ENCODE assay signal across 8 cellular contexts in genomic region chr16:66719246-66719645, GRCh38.
"Had no signal": no experiment of that assay in that cellular context is flagged by ENCODE, and none has a peak within 500 bp of the region (broad histone marks: within the 10 kb centered on the region; RNA-seq: fewer than 3 reads in every experiment).

No MANE protein-coding gene starts in this region.

- H3K4me3 Mint-ChIP-seq: GM23338, H9, IgD-negative memory B cell had no signal

- H2AFZ ChIP-seq: GM23338 had no signal

- H3K4me3 ChIP-seq: GM23338 had no signal

- DNase-seq: H9, HCEC 1CT, KBM-7 had no signal

- H3K27ac Mint-ChIP-seq: GM23338, IgD-negative memory B cell had no signal

- H3K9ac ChIP-seq: KMS-11 had no signal

- H3K27me3 Mint-ChIP-seq: IgD-negative memory B cell had no signal

- ATAC-seq: GM23338 had no signal

- H3K27ac ChIP-seq: KMS-11 had no signal

- H3K4me2 ChIP-seq: GM23338, KMS-11 had no signal

- H3K4me1 Mint-ChIP-seq: GM23338, IgD-negative memory B cell had no signal

- H3K9me3 Mint-ChIP-seq: GM23338, H9, IgD-negative memory B cell had no signal

- FAIRE-seq: H1, H54 had no signal
